2 cellular contexts compared by ENCODE assay signal in the genomic region with DNA sequence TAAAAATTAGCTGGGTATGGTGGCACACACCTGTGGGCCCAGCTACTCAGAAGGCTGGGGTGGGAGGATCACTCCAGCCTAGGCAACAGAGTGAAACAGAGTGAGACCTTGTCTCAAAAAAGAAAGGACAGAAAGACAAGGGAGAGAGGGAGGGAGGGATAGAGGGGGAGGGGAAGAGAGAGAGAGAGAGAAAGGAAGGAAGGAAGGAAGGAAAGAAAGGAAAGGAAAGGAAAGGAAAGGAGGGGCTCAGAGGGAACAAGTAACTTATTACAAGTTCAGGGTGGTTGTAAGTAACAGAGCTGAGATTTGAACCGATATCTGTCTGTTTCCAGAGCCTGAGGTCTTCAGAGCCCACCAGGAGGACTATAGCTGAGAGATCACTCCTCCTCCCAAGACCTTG.
TF ChIP-seq lines count a peak whose summit lies in the region.

No MANE protein-coding gene starts in this region.

TF ChIP-seq in SK-N-SH, 30 proteins besides CTCF, POLR2A, EP300 and RAD21:
- TF ChIP-seq FOXJ3 (CRISPR knock-in tag; IDR thresholded peaks at IDR 0.05) (no peak), MEF2A (IDR thresholded peaks at IDR 0.05; ENCODE audit: borderline replicate concordance, low read depth) (no peak), YY1 (IDR thresholded peaks at IDR 0.05; ENCODE audit: low read depth) (no peak), RXRA (IDR thresholded peaks at IDR 0.05; ENCODE audit: borderline replicate concordance, low read depth) (no peak), RFX5 (IDR thresholded peaks at IDR 0.05; ENCODE audit: low read length) (no peak)
- TF ChIP-seq, protein P1, sequence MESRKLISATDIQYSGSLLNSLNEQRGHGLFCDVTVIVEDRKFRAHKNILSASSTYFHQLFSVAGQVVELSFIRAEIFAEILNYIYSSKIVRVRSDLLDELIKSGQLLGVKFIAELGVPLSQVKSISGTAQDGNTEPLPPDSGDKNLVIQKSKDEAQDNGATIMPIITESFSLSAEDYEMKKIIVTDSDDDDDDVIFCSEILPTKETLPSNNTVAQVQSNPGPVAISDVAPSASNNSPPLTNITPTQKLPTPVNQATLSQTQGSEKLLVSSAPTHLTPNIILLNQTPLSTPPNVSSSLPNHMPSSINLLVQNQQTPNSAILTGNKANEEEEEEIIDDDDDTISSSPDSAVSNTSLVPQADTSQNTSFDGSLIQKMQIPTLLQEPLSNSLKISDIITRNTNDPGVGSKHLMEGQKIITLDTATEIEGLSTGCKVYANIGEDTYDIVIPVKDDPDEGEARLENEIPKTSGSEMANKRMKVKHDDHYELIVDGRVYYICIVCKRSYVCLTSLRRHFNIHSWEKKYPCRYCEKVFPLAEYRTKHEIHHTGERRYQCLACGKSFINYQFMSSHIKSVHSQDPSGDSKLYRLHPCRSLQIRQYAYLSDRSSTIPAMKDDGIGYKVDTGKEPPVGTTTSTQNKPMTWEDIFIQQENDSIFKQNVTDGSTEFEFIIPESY (IDR thresholded peaks at IDR 0.05; ENCODE audit: borderline replicate concordance, low read depth) = no peak
- TF ChIP-seq, protein P2, sequence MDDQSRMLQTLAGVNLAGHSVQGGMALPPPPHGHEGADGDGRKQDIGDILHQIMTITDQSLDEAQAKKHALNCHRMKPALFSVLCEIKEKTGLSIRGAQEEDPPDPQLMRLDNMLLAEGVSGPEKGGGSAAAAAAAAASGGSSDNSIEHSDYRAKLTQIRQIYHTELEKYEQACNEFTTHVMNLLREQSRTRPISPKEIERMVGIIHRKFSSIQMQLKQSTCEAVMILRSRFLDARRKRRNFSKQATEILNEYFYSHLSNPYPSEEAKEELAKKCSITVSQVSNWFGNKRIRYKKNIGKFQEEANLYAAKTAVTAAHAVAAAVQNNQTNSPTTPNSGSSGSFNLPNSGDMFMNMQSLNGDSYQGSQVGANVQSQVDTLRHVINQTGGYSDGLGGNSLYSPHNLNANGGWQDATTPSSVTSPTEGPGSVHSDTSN (IDR thresholded peaks at IDR 0.05) = no peak
- TF ChIP-seq, protein P3, sequence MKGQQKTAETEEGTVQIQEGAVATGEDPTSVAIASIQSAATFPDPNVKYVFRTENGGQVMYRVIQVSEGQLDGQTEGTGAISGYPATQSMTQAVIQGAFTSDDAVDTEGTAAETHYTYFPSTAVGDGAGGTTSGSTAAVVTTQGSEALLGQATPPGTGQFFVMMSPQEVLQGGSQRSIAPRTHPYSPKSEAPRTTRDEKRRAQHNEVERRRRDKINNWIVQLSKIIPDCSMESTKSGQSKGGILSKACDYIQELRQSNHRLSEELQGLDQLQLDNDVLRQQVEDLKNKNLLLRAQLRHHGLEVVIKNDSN (IDR thresholded peaks at IDR 0.05; ENCODE audit: borderline replicate concordance, low read depth) = no peak
- TF ChIP-seq, protein P4, sequence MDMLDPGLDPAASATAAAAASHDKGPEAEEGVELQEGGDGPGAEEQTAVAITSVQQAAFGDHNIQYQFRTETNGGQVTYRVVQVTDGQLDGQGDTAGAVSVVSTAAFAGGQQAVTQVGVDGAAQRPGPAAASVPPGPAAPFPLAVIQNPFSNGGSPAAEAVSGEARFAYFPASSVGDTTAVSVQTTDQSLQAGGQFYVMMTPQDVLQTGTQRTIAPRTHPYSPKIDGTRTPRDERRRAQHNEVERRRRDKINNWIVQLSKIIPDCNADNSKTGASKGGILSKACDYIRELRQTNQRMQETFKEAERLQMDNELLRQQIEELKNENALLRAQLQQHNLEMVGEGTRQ (IDR thresholded peaks at IDR 0.05; ENCODE audit: borderline replicate concordance, low read depth, low read length) = no peak
- TF ChIP-seq, protein P5, sequence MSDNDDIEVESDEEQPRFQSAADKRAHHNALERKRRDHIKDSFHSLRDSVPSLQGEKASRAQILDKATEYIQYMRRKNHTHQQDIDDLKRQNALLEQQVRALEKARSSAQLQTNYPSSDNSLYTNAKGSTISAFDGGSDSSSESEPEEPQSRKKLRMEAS (IDR thresholded peaks at IDR 0.05; ENCODE audit: low read depth) = no peak

TF ChIP-seq in SK-N-SH treated with all-trans-retinoic acid at 6 μM for 48 hours, 23 proteins besides CTCF, POLR2A, EP300 and RAD21:
- TF ChIP-seq BACH2 (CRISPR knock-in tag; IDR thresholded peaks at IDR 0.05; ENCODE audit: borderline replicate concordance) (no peak), PPARA (CRISPR knock-in tag; IDR thresholded peaks at IDR 0.05; ENCODE audit: borderline replicate concordance) (no peak), ESRRG (CRISPR knock-in tag; IDR thresholded peaks at IDR 0.05) (no peak), GLIS3 (CRISPR knock-in tag; IDR thresholded peaks at IDR 0.05) (no peak), SNAI2 (CRISPR knock-in tag; IDR thresholded peaks at IDR 0.05) (no peak), CSDC2 (CRISPR knock-in tag; IDR thresholded peaks at IDR 0.05) (no peak), ZNF8 (CRISPR knock-in tag; IDR thresholded peaks at IDR 0.05) (no peak), ARNTL (CRISPR knock-in tag; IDR thresholded peaks at IDR 0.05; ENCODE audit: borderline replicate concordance, low read depth) (no peak), ZNF565 (CRISPR knock-in tag; conservative IDR thresholded peaks at IDR 0.05; ENCODE audit: low read depth) (no peak), ZFP3 (CRISPR knock-in tag; IDR thresholded peaks at IDR 0.05) (no peak)
